Comparison of ENCODE assay signal across 8 cellular contexts in the genomic region with DNA sequence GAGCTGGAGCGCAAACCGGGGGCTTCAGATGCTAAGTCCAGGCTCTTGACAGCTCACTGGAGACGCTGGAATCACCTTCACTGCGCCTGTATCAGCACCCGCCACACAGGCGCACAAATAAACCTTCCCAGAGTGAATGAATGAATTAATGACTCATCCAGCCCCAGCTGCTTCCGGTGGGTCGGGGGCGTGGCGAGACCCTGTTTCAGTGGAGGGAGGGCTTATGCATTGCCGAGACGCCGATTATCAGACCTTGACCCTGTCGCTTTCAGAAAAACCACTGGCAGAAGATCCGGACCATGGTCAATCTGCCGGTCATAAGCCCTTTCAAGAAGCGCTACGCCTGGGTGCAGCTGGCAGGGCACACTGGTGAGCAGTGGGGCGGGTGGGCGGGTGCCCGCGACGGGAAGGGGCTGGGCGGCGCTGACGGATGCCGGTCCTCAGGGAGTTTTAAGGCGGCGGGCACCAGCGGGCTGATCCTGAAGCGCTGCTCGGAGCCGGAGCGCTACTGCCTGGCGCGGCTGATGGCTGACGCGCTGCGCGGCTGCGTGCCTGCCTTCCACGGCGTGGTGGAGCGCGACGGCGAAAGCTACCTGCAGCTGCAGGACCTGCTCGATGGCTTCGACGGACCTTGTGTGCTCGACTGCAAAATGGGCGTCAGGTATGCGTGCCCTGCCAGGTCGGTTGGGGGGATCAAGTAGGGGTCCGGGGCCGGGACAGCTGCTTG. TPM values are rescaled to one million over a fixed set of nuclear protein-coding genes. Genes with fewer than 3 reads are reported as not detected.
DNase-seq lines count a peak whose midpoint lies in the region; ATAC-seq, FAIRE-seq and TF ChIP-seq lines count a peak whose summit lies in the region.

No MANE protein-coding gene starts in this region.

- no peaks in the 10 kb centered on the region for H3K9me3 ChIP-seq in T-helper 17 cell (ENCODE audit: control insufficient read depth, low read length, poor library complexity, severe bottlenecking)

- TF ChIP-seq CTCF in progenitor cell of endocrine pancreas (IDR thresholded peaks at IDR 0.05; ENCODE audit: unreplicated experiment) = no peak

- ATAC-seq in T-helper 17 cell (peak; percentile 78), esophagus mucosa (peak; percentile 58)

- in situ Hi-C loops in KBM-7 (cut with MboI; ENCODE audit: low pct_unique_long_range_greater_than_20kb, low sequenced_read_pairs) = no loop called here

- FAIRE-seq in GM12891 (lab: Jason Lieb, UNC) (peak; percentile 77), H54 (lab: Jason Lieb, UNC) (no peak)

- H3K27ac Mint-ChIP-seq in T-helper 17 cell (no peak overlapping the region), progenitor cell of endocrine pancreas (no peak overlapping the region)

- TF ChIP-seq POLR2A in GM12891 (IDR thresholded peaks at IDR 0.05; ENCODE audit: low read depth, low read length) = no peak
- TF ChIP-seq POLR2A in H54 (IDR thresholded peaks at IDR 0.05; ENCODE audit: low read depth, low read length) = no peak

- peak; percentile 54 for DNase-seq in GM12891 (ENCODE audit: insufficient read length, low spot score)
- peak in 1 of 3 donors; percentile 16 for DNase-seq in T-helper 17 cell
- DNase-seq in progenitor cell of endocrine pancreas (ENCODE audit: low spot score, unreplicated experiment) = no peak
- no peak for DNase-seq in NCI-H510A treated with DMSO at 0.1 percent for 48 hours (lab: John Stamatoyannopoulos, UW)
- DNase-seq in KBM-7 = no peak
- DNase-seq in H54 (ENCODE audit: insufficient read length, low spot score) = no peak
- no peak for DNase-seq in pons (ENCODE audit: low spot score)

- no peaks in the 10 kb centered on the region for H3K9me3 Mint-ChIP-seq in progenitor cell of endocrine pancreas (ENCODE audit: low read depth)

- H3K4me3 Mint-ChIP-seq in T-helper 17 cell (peak overlapping the region; percentile 86), progenitor cell of endocrine pancreas (ENCODE audit: low read depth) (peak overlapping the region; percentile 61)

- H3K27me3 Mint-ChIP-seq in T-helper 17 cell (peaks cover 14% of the 10 kb centered on the region), progenitor cell of endocrine pancreas (peaks cover 89% of the 10 kb centered on the region)

- no peaks in the 10 kb centered on the region for H3K36me3 Mint-ChIP-seq in T-helper 17 cell (ENCODE audit: low read depth)
- no peaks in the 10 kb centered on the region for H3K36me3 Mint-ChIP-seq in progenitor cell of endocrine pancreas (ENCODE audit: insufficient read depth)

- H3K4me1 Mint-ChIP-seq in T-helper 17 cell (peaks cover 16% of the 10 kb centered on the region), progenitor cell of endocrine pancreas (ENCODE audit: low read depth) (peaks cover 5% of the 10 kb centered on the region)

TF ChIP-seq in GM12891, 5 proteins besides CTCF, POLR2A, EP300 and RAD21:
- TF ChIP-seq PAX5 (IDR thresholded peaks at IDR 0.05; ENCODE audit: insufficient read depth, low read length, severe bottlenecking) (no peak), POU2F2 (IDR thresholded peaks at IDR 0.05; ENCODE audit: low read depth, low read length) (no peak), SPI1 (IDR thresholded peaks at IDR 0.05; ENCODE audit: low read depth, low read length) (no peak), POLR2AphosphoS5 (IDR thresholded peaks at IDR 0.05; ENCODE audit: low read depth, low read length) (no peak), TAF1 (IDR thresholded peaks at IDR 0.05; ENCODE audit: low read depth, low read length) (no peak)

RNA-seq across cellular contexts. Expression of a gene that starts 7.7 kb away (rescaled TPM):
- 0.60 TPM for polyA plus RNA-seq in GM12891 (2012; ENCODE audit: low read depth, missing spikeins)
- total RNA-seq in T-helper 17 cell = under 1 TPM; 0.20 to 0.29 TPM
- total RNA-seq in esophagus mucosa = 0.16 TPM
- 0.89 and 1.0 TPM in 2 replicates for total RNA-seq in progenitor cell of endocrine pancreas

RNA-seq across cellular contexts. Expression of a gene that starts 12.3 kb away (rescaled TPM):
- polyA plus RNA-seq in GM12891 (2012; ENCODE audit: low read depth, missing spikeins) = 0.06 TPM
- 10 to 100 TPM; 58.2 to 74.6 TPM for total RNA-seq in T-helper 17 cell
- 0.12 TPM for total RNA-seq in esophagus mucosa
- total RNA-seq in progenitor cell of endocrine pancreas = 0.55 and 1.2 TPM in 2 replicates

RNA-seq across cellular contexts. Expression of a gene that starts 42.7 kb away (rescaled TPM):
- 16.9 TPM for polyA plus RNA-seq in GM12891 (2012; ENCODE audit: low read depth, missing spikeins)
- total RNA-seq in T-helper 17 cell (10 to 100 TPM; 26.6 to 28.4 TPM), esophagus mucosa (25.5 TPM), progenitor cell of endocrine pancreas (63.8 and 69.4 TPM in 2 replicates)

RNA-seq across cellular contexts. Expression of a gene that starts 57.7 kb away (rescaled TPM):
- polyA plus RNA-seq in GM12891 (2012; ENCODE audit: low read depth, missing spikeins) = 0.17 TPM
- total RNA-seq in T-helper 17 cell = under 1 TPM; 0.75 to 0.89 TPM
- 13.4 TPM for total RNA-seq in esophagus mucosa
- total RNA-seq in progenitor cell of endocrine pancreas = 86.7 and 106 TPM in 2 replicates

Comparison
In these comparisons a context has a peak if more than half of its experiments do, and no peak if none do; other contexts are left out.
1. RNA of a gene that starts 12.3 kb away (total RNA-seq): 58.2 to 74.6 TPM in T-helper 17 cell; 0.55 to 1.2 TPM in progenitor cell of endocrine pancreas and 0.12 TPM in esophagus mucosa (single experiment); every median in the first group is over 10 times any median in the second.